7 cellular contexts compared by ENCODE assay signal in the genomic region with DNA sequence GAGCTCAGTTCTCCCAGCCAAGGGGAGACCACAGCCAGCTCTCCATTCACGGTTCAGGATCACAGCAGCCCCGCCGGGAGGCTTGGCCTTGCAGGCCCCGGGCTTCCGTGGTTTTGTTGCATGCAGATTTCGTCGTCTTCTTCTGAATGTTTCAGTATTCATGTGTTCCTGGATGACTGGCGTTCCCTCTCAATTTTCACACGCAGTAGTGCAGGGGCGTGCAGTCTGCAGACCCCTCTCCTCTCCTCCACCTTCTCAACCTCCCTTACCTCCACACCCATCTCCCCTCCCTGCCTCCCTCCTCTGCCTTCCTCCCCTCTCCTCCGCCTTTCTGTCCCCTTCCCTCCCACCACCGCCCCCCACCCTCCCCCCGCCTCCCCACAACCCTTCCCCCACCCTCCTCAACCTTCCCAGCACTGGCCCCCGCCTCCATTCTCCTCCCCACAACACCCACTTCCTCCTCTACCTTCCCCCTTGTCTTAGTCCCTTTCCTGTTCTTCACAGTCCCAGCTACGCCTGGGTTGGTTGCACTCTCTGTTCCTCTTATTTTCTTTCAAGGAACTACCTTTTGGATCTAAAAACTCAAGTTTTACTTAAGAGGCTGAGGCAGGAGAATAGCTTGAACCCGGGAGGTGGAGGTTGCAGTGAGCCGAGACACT.
DNase-seq lines count a peak whose midpoint lies in the region; ATAC-seq lines count a peak whose summit lies in the region.

No MANE protein-coding gene starts in this region.

- DNase-seq in OCI-M1 (lab: John Stamatoyannopoulos, UW) (peak; percentile 81), dedifferentiated amniotic fluid mesenchymal stem cell (ENCODE audit: extremely low spot score) (peak; percentile 54), GM03348 (ENCODE audit: low spot score) (no peak), DMS 273 treated with DMSO at 0.1 percent for 48 hours (lab: John Stamatoyannopoulos, UW) (no peak)
- DNase-seq in stimulated activated CD4-positive, alpha-beta T cell treated with anti-CD3 and anti-CD28 coated beads, Interleukin-1b, Interleukin-23, amount 100 ng/mL, for 48 hours: peak; percentile 73

- peak; percentile 46 for ATAC-seq in GM21515 (IDR thresholded peaks at IDR 0.05; ENCODE audit: unreplicated experiment)
- no peak for ATAC-seq in HG03520 (IDR thresholded peaks at IDR 0.05; ENCODE audit: unreplicated experiment)

Comparison
In these comparisons a context has a peak if more than half of its experiments do, and no peak if none do; other contexts are left out.
1. DNase-seq: peak in OCI-M1 (single experiment), dedifferentiated amniotic fluid mesenchymal stem cell (single experiment) and stimulated activated CD4-positive, alpha-beta T cell treated with anti-CD3 and anti-CD28 coated beads, Interleukin-1b, Interleukin-23, amount 100 ng/mL, for 48 hours (single experiment); none in GM03348 (single experiment) and DMS 273 treated with DMSO at 0.1 percent for 48 hours (single experiment).